9 cellular contexts compared by ENCODE assay signal in the genomic region with DNA sequence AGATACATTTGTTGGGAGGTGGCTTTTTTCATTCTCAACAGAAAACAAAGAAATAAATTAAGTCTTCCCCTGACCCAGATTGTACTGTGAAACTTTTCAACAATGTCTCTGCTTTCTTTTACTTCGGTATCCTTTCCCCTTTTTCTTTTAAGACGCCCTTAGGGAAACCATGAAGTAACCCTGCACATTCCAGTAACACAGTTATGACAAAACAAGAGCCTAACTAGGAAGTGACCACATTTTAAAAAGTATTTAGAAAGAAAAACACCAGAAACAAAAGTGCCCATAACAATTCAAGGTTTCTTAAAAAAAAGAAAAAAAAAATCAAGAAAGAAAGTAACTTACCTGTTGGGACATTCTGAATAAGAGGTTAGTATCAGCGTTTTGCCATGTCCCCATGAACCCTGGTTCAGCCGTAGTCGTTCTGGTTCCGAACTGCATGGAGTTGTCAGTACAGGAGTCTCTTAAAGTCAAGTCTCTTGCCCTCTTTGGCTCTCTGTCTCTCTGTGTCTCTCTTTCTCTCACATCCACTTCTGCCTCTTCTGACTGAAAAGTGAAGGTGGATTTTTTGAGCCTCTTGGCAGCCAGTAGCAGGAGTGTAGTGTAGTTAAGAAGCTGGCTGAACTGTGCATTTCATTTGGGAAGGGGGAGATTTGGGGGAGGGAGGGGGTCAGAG.
DNase-seq lines count a peak whose midpoint lies in the region; ATAC-seq and TF ChIP-seq lines count a peak whose summit lies in the region.
"Had no signal": no experiment of that assay in that cellular context is flagged by ENCODE, and none has a peak within 500 bp of the region (broad histone marks: within the 10 kb centered on the region; RNA-seq: fewer than 3 reads in every experiment).

No MANE protein-coding gene starts in this region.

- H3K4me3 ChIP-seq in AG04449 (ENCODE audit: low read depth, low read length) (peak overlapping the region; percentile 69), epithelial cell of proximal tubule (ENCODE audit: low read depth, low read length) (peak overlapping the region; percentile 74), muscle layer of duodenum (ENCODE audit: low read depth in 1 of 2, low read length in 2 of 2) (peak overlapping the region; percentile 62 to 72)
- H3K4me3 ChIP-seq in CD8-positive, alpha-beta T cell (ENCODE audit: low read depth, low read length): no peak overlapping the region

- intact Hi-C loops in CD8-positive, alpha-beta T cell (cut with DNase I, micrococcal nuclease): loop anchor here in 1 of 2 experiments (2.0 kb wide), 1 partner anchor 19 kb away; no protein-coding TSS in a partner anchor

- no peak for TF ChIP-seq CTCF in AG04449 (IDR thresholded peaks at IDR 0.05; ENCODE audit: insufficient read depth, low read length, missing control alignments)
- TF ChIP-seq CTCF in epithelial cell of proximal tubule (conservative IDR thresholded peaks at IDR 0.05; ENCODE audit: low read depth, low read length): no peak
- no peak for TF ChIP-seq CTCF in CD8-positive, alpha-beta T cell (IDR thresholded peaks at IDR 0.05)

- CTCF ChIA-PET in AG04449 (lab: Yijun Ruan, JAX): interaction anchor here (0.8 to 1.0 kb wide), 2 partner anchors 10 to 14 kb away, joined by 3 read pairs; no protein-coding TSS in a partner anchor
- CTCF ChIA-PET in CD8-positive, alpha-beta T cell (lab: Charles Lee): no interaction called here

- peaks cover 0 to 31% of the 10 kb centered on the region in 2 donors for H3K4me1 ChIP-seq in muscle layer of duodenum (ENCODE audit: control insufficient read depth in 1 of 2, insufficient read depth in 2 of 2, low read length in 2 of 2)
- H3K4me1 ChIP-seq in CD8-positive, alpha-beta T cell (ENCODE audit: insufficient read depth, low read length): no peaks in the 10 kb centered on the region

- peaks cover 7% of the 10 kb centered on the region for H3K4me1 Mint-ChIP-seq in CD8-positive, alpha-beta T cell (ENCODE audit: low read depth)
- H3K4me1 Mint-ChIP-seq: CD4-positive, CD25-positive, alpha-beta regulatory T cell had no signal

- H3K9me3 ChIP-seq in muscle layer of duodenum (ENCODE audit: control insufficient read depth in 1 of 2, low read length in 2 of 2): no peaks in the 10 kb centered on the region
- H3K9me3 ChIP-seq in CD8-positive, alpha-beta T cell (ENCODE audit: low read length): no peaks in the 10 kb centered on the region

- no peak overlapping the region for H3K4me3 Mint-ChIP-seq in CD8-positive, alpha-beta T cell
- H3K4me3 Mint-ChIP-seq: CD4-positive, CD25-positive, alpha-beta regulatory T cell had no signal

- no peak overlapping the region for H3K27ac Mint-ChIP-seq in CD8-positive, alpha-beta T cell

- peaks cover 37% of the 10 kb centered on the region for H3K27me3 Mint-ChIP-seq in CD8-positive, alpha-beta T cell (ENCODE audit: low read depth)

- H3K36me3 Mint-ChIP-seq in CD8-positive, alpha-beta T cell: no peaks in the 10 kb centered on the region
- H3K36me3 Mint-ChIP-seq: CD4-positive, CD25-positive, alpha-beta regulatory T cell had no signal

- peak overlapping the region; percentile 91 for H3K27ac ChIP-seq in muscle layer of duodenum (ENCODE audit: low read length)
- H3K27ac ChIP-seq in CD8-positive, alpha-beta T cell (ENCODE audit: low read depth, low read length): no peak overlapping the region

- H3K27me3 ChIP-seq in muscle layer of duodenum (ENCODE audit: low read depth, low read length): no peaks in the 10 kb centered on the region
- peaks cover 3% of the 10 kb centered on the region for H3K27me3 ChIP-seq in CD8-positive, alpha-beta T cell (ENCODE audit: insufficient read depth, low read length)

- POLR2A ChIA-PET in AG04449 (lab: Yijun Ruan, JAX): interaction anchor here (1.0 kb wide), 1 partner anchor 37 kb away, joined by 4 read pairs; no protein-coding TSS in a partner anchor
- POLR2A ChIA-PET in CD8-positive, alpha-beta T cell (lab: Charles Lee): no interaction called here

- ATAC-seq in HG03565 (IDR thresholded peaks at IDR 0.05; ENCODE audit: unreplicated experiment) (no peak), HG02642 (IDR thresholded peaks at IDR 0.05; ENCODE audit: poor library complexity, unreplicated experiment) (no peak), HG03108 (IDR thresholded peaks at IDR 0.05; ENCODE audit: unreplicated experiment) (no peak)
- no peak for ATAC-seq in CD8-positive, alpha-beta T cell

- no peaks in the 10 kb centered on the region for H3K9me3 Mint-ChIP-seq in CD8-positive, alpha-beta T cell

- no peak for DNase-seq in AG04449 (ENCODE audit: low read depth, low spot score)
- peak; percentile 57 for DNase-seq in NCI-H446 treated with DMSO at 0.1 percent for 48 hours (lab: John Stamatoyannopoulos, UW)
- no peak for DNase-seq in epithelial cell of proximal tubule (ENCODE audit: low read depth)
- DNase-seq in CD8-positive, alpha-beta T cell: no peak
- DNase-seq: CD4-positive, CD25-positive, alpha-beta regulatory T cell had no signal

- peaks cover 0 to 7% of the 10 kb centered on the region in 2 donors for H3K36me3 ChIP-seq in muscle layer of duodenum (ENCODE audit: control insufficient read depth in 1 of 2, insufficient read depth in 2 of 2, low read length in 2 of 2)
- H3K36me3 ChIP-seq in CD8-positive, alpha-beta T cell (ENCODE audit: insufficient read depth, low read length): no peaks in the 10 kb centered on the region
